Comparison of ENCODE assay signal across 21 cellular contexts in the genomic region with DNA sequence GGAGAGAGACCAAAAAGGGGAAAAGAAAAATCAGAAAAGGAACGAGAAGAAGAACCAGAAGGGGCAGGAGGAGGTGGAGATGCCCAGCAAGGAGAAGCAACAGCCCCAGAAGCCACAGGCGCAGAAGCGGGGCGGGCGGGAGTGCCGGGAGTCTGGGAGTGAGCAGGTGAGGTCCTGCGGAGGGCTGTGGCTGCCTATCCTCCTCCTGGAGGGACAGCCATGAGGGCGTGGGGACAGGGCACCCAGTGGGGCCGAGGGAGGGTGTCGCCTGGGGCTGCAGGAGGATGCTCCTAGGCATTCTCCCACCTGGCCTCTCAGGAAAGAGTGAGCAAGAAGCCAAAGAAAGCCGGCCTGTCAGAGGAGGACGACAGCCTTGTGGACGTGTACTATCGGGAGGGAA. TPM values are rescaled to one million over a fixed set of nuclear protein-coding genes. Genes with fewer than 3 reads are reported as not detected.
A peak's percentile ranks its signal among the peaks of the same experiment; 100 is the strongest.
DNase-seq lines count a peak whose midpoint lies in the region; ATAC-seq and TF ChIP-seq lines count a peak whose summit lies in the region.
"Had no signal": no experiment of that assay in that cellular context is flagged by ENCODE, and none has a peak within 500 bp of the region (broad histone marks: within the 10 kb centered on the region; RNA-seq: fewer than 3 reads in every experiment).

No MANE protein-coding gene starts in this region.

- CTCF ChIA-PET in activated CD4-positive, alpha-beta memory T cell treated with anti-CD3 and anti-CD28 coated beads, Interleukin-2, amount 10 ng/mL, durations not matched to agents 7 days and 5 days (lab: Charles Lee): no interaction called here
- CTCF ChIA-PET in activated CD4-positive, alpha-beta memory T cell treated with anti-CD3 and anti-CD28 coated beads for 36 hours (lab: Charles Lee): no interaction called here
- CTCF ChIA-PET in OCI-LY7 (lab: Charles Lee; ENCODE audit: unreplicated experiment): no interaction called here

- H3K9me2 ChIP-seq in OCI-LY7 (ENCODE audit: insufficient read depth, low read length): no peaks in the 10 kb centered on the region

- H3K36me3 ChIP-seq in ACC112 (ENCODE audit: insufficient read depth, low read length): peaks cover 24% of the 10 kb centered on the region; the same call in 1 of the 2 replicates
- peaks cover 96% of the 10 kb centered on the region for H3K36me3 ChIP-seq in OCI-LY7 (ENCODE audit: insufficient read depth, low read length)
- H3K36me3 ChIP-seq in gastrocnemius medialis: peaks cover 0 to 94% of the 10 kb centered on the region in 2 donors

- BruUV-seq in OCI-LY7 (replicated peaks; lab: Mats Ljungman, UMichigan): TSS peak; percentile 55

- peak overlapping the region; percentile 23 for H3K27ac Mint-ChIP-seq in activated CD4-positive, alpha-beta memory T cell treated with anti-CD3 and anti-CD28 coated beads, Interleukin-2, amount 10 ng/mL, durations not matched to agents 7 days and 5 days
- no peak overlapping the region for H3K27ac Mint-ChIP-seq in activated CD4-positive, alpha-beta memory T cell treated with anti-CD3 and anti-CD28 coated beads for 36 hours
- peak overlapping the region; percentile 33 for H3K27ac Mint-ChIP-seq in chondrocyte (ENCODE audit: unreplicated experiment)

- no peaks in the 10 kb centered on the region for H4K20me1 ChIP-seq in OCI-LY7 (ENCODE audit: insufficient read depth, low read length)

- POLR2A ChIA-PET in activated CD4-positive, alpha-beta memory T cell treated with anti-CD3 and anti-CD28 coated beads, Interleukin-2, amount 10 ng/mL, durations not matched to agents 7 days and 5 days (lab: Charles Lee): interaction anchor here (4.8 kb wide), 1 partner anchor 12 kb away, joined by 22 read pairs; a partner anchor contains a TSS
- POLR2A ChIA-PET in activated CD4-positive, alpha-beta memory T cell treated with anti-CD3 and anti-CD28 coated beads for 36 hours (lab: Charles Lee): interaction anchor here (1.3 kb wide), 1 partner anchor 11 kb away, joined by 5 read pairs; no protein-coding TSS in a partner anchor
- POLR2A ChIA-PET in OCI-LY7 (lab: Charles Lee): no interaction called here

- H3K4me2 ChIP-seq in OCI-LY7 (ENCODE audit: low read length): no peak overlapping the region

- H3K27ac ChIP-seq in ACC112 (ENCODE audit: low read depth, low read length) (peak overlapping the region; percentile 35; the same call in 1 of the 2 replicates), OCI-LY7 (ENCODE audit: low read depth, low read length, poor library complexity, severe bottlenecking) (no peak overlapping the region), gastrocnemius medialis (no peak overlapping the region)

- intact Hi-C loops in activated CD4-positive, alpha-beta memory T cell treated with anti-CD3 and anti-CD28 coated beads for 36 hours (cut with micrococcal nuclease): no loop called here
- intact Hi-C loops in OCI-LY7 (cut with micrococcal nuclease; ENCODE audit: unreplicated experiment) (no loop called here), gastrocnemius medialis (cut with DNase I; ENCODE audit: low total_unique reads) (no loop called here)

- H2AFZ ChIP-seq in ACC112 (ENCODE audit: low read length, unreplicated experiment): no peak overlapping the region
- H2AFZ ChIP-seq in OCI-LY7 (ENCODE audit: low read length): no peak overlapping the region
- H2AFZ ChIP-seq: GM23248 had no signal

- no peaks in the 10 kb centered on the region for H3K27me3 Mint-ChIP-seq in activated CD4-positive, alpha-beta memory T cell treated with anti-CD3 and anti-CD28 coated beads, Interleukin-2, amount 10 ng/mL, durations not matched to agents 7 days and 5 days
- H3K27me3 Mint-ChIP-seq in activated CD4-positive, alpha-beta memory T cell treated with anti-CD3 and anti-CD28 coated beads for 36 hours: no peaks in the 10 kb centered on the region
- no peaks in the 10 kb centered on the region for H3K27me3 Mint-ChIP-seq in chondrocyte (ENCODE audit: low read depth)

- ATAC-seq in gastrocnemius medialis: no peak
- ATAC-seq: Panc1 had no signal

- H3K4me3 Mint-ChIP-seq in activated CD4-positive, alpha-beta memory T cell treated with anti-CD3 and anti-CD28 coated beads, Interleukin-2, amount 10 ng/mL, durations not matched to agents 7 days and 5 days: no peak overlapping the region
- H3K4me3 Mint-ChIP-seq in activated CD4-positive, alpha-beta memory T cell treated with anti-CD3 and anti-CD28 coated beads for 36 hours: no peak overlapping the region
- no peak overlapping the region for H3K4me3 Mint-ChIP-seq in chondrocyte (ENCODE audit: unreplicated experiment)
- H3K4me3 Mint-ChIP-seq: CD14-positive monocyte had no signal

- H3K4me3 ChIP-seq in ACC112 (ENCODE audit: low read depth, low read length) (no peak overlapping the region), OCI-LY7 (ENCODE audit: low read depth, low read length, poor library complexity, severe bottlenecking) (no peak overlapping the region), gastrocnemius medialis (no peak overlapping the region)
- H3K4me3 ChIP-seq: GM23248 had no signal

- H3K27me3 ChIP-seq in ACC112 (ENCODE audit: insufficient read depth, low read length): no peaks in the 10 kb centered on the region
- no peaks in the 10 kb centered on the region for H3K27me3 ChIP-seq in gastrocnemius medialis

- TF ChIP-seq CTCF in OCI-LY7 (conservative IDR thresholded peaks at IDR 0.05; ENCODE audit: low read length) (no peak), chondrocyte (IDR thresholded peaks at IDR 0.05) (no peak), gastrocnemius medialis (IDR thresholded peaks at IDR 0.05 in 4 of 5, conservative IDR thresholded peaks at IDR 0.05 in 1 of 5) (no peak)

- DNase-seq in activated CD4-positive, alpha-beta memory T cell treated with anti-CD3 and anti-CD28 coated beads, Interleukin-2, amount 10 ng/mL, durations not matched to agents 7 days and 5 days: no peak
- DNase-seq in activated CD4-positive, alpha-beta memory T cell treated with anti-CD3 and anti-CD28 coated beads for 36 hours: no peak
- no peak for DNase-seq in OCI-LY7 (ENCODE audit: low spot score)
- DNase-seq in chondrocyte (ENCODE audit: low spot score): no peak
- no peak for DNase-seq in gastrocnemius medialis
- DNase-seq in activated CD4-positive, alpha-beta T cell treated with anti-CD3 and anti-CD28 coated beads, Interleukin-2, amount 50 U/mL, for 48 hours: no peak
- DNase-seq in activated CD8-positive, alpha-beta memory T cell treated with anti-CD3 and anti-CD28 coated beads, Interleukin-2, amount 50 U/mL, for 4 hours: no peak
- DNase-seq: DMS79 treated with DMSO at 0.1 percent for 48 hours, GDM1, KG1, NCI-H1092 treated with DMSO at 0.1 percent for 48 hours, NCI-H1694 treated with DMSO at 0.1 percent for 48 hours, NCI-H446, NCI-H748 treated with DMSO at 0.1 percent for 48 hours, SHP77 had no signal

- peaks cover 78% of the 10 kb centered on the region for H3K36me3 Mint-ChIP-seq in activated CD4-positive, alpha-beta memory T cell treated with anti-CD3 and anti-CD28 coated beads, Interleukin-2, amount 10 ng/mL, durations not matched to agents 7 days and 5 days (ENCODE audit: low read depth)
- H3K36me3 Mint-ChIP-seq in activated CD4-positive, alpha-beta memory T cell treated with anti-CD3 and anti-CD28 coated beads for 36 hours: peaks cover 57% of the 10 kb centered on the region
- H3K36me3 Mint-ChIP-seq in chondrocyte (ENCODE audit: low read depth): peaks cover 59% of the 10 kb centered on the region

- H3K9me3 Mint-ChIP-seq in activated CD4-positive, alpha-beta memory T cell treated with anti-CD3 and anti-CD28 coated beads, Interleukin-2, amount 10 ng/mL, durations not matched to agents 7 days and 5 days: no peaks in the 10 kb centered on the region
- H3K9me3 Mint-ChIP-seq in activated CD4-positive, alpha-beta memory T cell treated with anti-CD3 and anti-CD28 coated beads for 36 hours: no peaks in the 10 kb centered on the region
- H3K9me3 Mint-ChIP-seq in chondrocyte (ENCODE audit: low read depth): no peaks in the 10 kb centered on the region
- H3K9me3 Mint-ChIP-seq: CD14-positive monocyte had no signal

- H3K79me2 ChIP-seq in ACC112 (ENCODE audit: control insufficient read depth, insufficient read depth, low read length, unreplicated experiment): no peaks in the 10 kb centered on the region
- no peaks in the 10 kb centered on the region for H3K79me2 ChIP-seq in OCI-LY7 (ENCODE audit: insufficient read depth, low read depth, low read length)

- H3K9me3 ChIP-seq in OCI-LY7 (ENCODE audit: low read length): no peaks in the 10 kb centered on the region
- no peaks in the 10 kb centered on the region for H3K9me3 ChIP-seq in gastrocnemius medialis

- no peak for TF ChIP-seq POLR2A in gastrocnemius medialis (IDR thresholded peaks at IDR 0.05)

- peaks cover 15% of the 10 kb centered on the region for H3K4me1 Mint-ChIP-seq in activated CD4-positive, alpha-beta memory T cell treated with anti-CD3 and anti-CD28 coated beads, Interleukin-2, amount 10 ng/mL, durations not matched to agents 7 days and 5 days
- no peaks in the 10 kb centered on the region for H3K4me1 Mint-ChIP-seq in activated CD4-positive, alpha-beta memory T cell treated with anti-CD3 and anti-CD28 coated beads for 36 hours (ENCODE audit: low read depth)
- H3K4me1 Mint-ChIP-seq in chondrocyte (ENCODE audit: low read depth): peaks cover 23% of the 10 kb centered on the region

- in situ Hi-C loops in gastrocnemius medialis (cut with MboI; ENCODE audit: low sequenced_read_pairs in 4 of 4): no loop called here

- H3K4me1 ChIP-seq in ACC112 (ENCODE audit: control insufficient read depth, insufficient read depth, low read length, unreplicated experiment) (peaks cover 29% of the 10 kb centered on the region), OCI-LY7 (ENCODE audit: insufficient read depth, low read length, poor library complexity, severe bottlenecking) (peaks cover 3% of the 10 kb centered on the region), gastrocnemius medialis (peaks cover 19 to 20% of the 10 kb centered on the region in 2 donors)

RNA-seq across cellular contexts. Expression of a gene that starts 11.8 kb away (rescaled TPM):
- 100 to 1,000 TPM; 135 to 138 TPM for total RNA-seq in activated CD4-positive, alpha-beta memory T cell treated with anti-CD3 and anti-CD28 coated beads, Interleukin-2, amount 10 ng/mL, durations not matched to agents 7 days and 5 days
- 10 to 100 TPM; 21.6 to 22.5 TPM for total RNA-seq in activated CD4-positive, alpha-beta memory T cell treated with anti-CD3 and anti-CD28 coated beads for 36 hours
- total RNA-seq in OCI-LY7 (2014; rRNA removed; shearing (Covaris generic)): not detected in 2 replicates
- not detected in 2 replicates for total RNA-seq in OCI-LY7 (2022)
- total RNA-seq in chondrocyte: 1.3 to 10.9 TPM (median 9.9 TPM) in 3 replicates
- 10 to 100 TPM in 3 of 4 donors, 1 to 10 TPM in 1; 8.9 to 19.8 (median 16.9) TPM for total RNA-seq in gastrocnemius medialis

RNA-seq across cellular contexts. Expression of a gene that starts 18.3 kb away (rescaled TPM):
- under 1 TPM; 0.58 to 0.73 TPM for total RNA-seq in activated CD4-positive, alpha-beta memory T cell treated with anti-CD3 and anti-CD28 coated beads, Interleukin-2, amount 10 ng/mL, durations not matched to agents 7 days and 5 days
- not detected for total RNA-seq in activated CD4-positive, alpha-beta memory T cell treated with anti-CD3 and anti-CD28 coated beads for 36 hours
- not detected in 2 replicates for total RNA-seq in OCI-LY7 (2014; rRNA removed; shearing (Covaris generic))
- 0.13 and 0.18 TPM in 2 replicates for total RNA-seq in OCI-LY7 (2022)
- not detected in 3 replicates for total RNA-seq in chondrocyte
- not detected for total RNA-seq in gastrocnemius medialis
- total RNA-seq: A172, GM23248, M059J had no signal

RNA-seq across cellular contexts. Expression of a gene that starts 38.6 kb away (rescaled TPM):
- total RNA-seq in activated CD4-positive, alpha-beta memory T cell treated with anti-CD3 and anti-CD28 coated beads, Interleukin-2, amount 10 ng/mL, durations not matched to agents 7 days and 5 days: under 1 TPM; 0.48 to 0.53 TPM
- total RNA-seq in activated CD4-positive, alpha-beta memory T cell treated with anti-CD3 and anti-CD28 coated beads for 36 hours: not detected
- 0.26 TPM in 1 of 2 replicates, not detected in the other for total RNA-seq in OCI-LY7 (2014; rRNA removed; shearing (Covaris generic))
- total RNA-seq in OCI-LY7 (2022) (not detected in 2 replicates), chondrocyte (not detected in 3 replicates), gastrocnemius medialis (not detected)
- total RNA-seq: GM23248 had no signal

RNA-seq across cellular contexts. Expression of a gene that starts 44.0 kb away (rescaled TPM):
- total RNA-seq in activated CD4-positive, alpha-beta memory T cell treated with anti-CD3 and anti-CD28 coated beads, Interleukin-2, amount 10 ng/mL, durations not matched to agents 7 days and 5 days: 10 to 100 TPM; 38.9 to 39.6 TPM
- 10 to 100 TPM; 56.4 to 56.7 TPM for total RNA-seq in activated CD4-positive, alpha-beta memory T cell treated with anti-CD3 and anti-CD28 coated beads for 36 hours
- total RNA-seq in OCI-LY7 (2014; rRNA removed; shearing (Covaris generic)): 54.5 and 62.9 TPM in 2 replicates
- total RNA-seq in OCI-LY7 (2022): 64.4 and 68.4 TPM in 2 replicates
- total RNA-seq in chondrocyte: 24.7 to 33.0 TPM (median 27.9 TPM) in 3 replicates
- 10 to 100 TPM; 16.7 to 22.7 (median 19.5) TPM for total RNA-seq in gastrocnemius medialis

RNA-seq across cellular contexts. Expression of a gene that starts 44.1 kb away (rescaled TPM):
- 100 to 1,000 TPM; 299 to 315 TPM for total RNA-seq in activated CD4-positive, alpha-beta memory T cell treated with anti-CD3 and anti-CD28 coated beads, Interleukin-2, amount 10 ng/mL, durations not matched to agents 7 days and 5 days
- total RNA-seq in activated CD4-positive, alpha-beta memory T cell treated with anti-CD3 and anti-CD28 coated beads for 36 hours: 100 to 1,000 TPM; 436 to 438 TPM
- 74.7 and 117 TPM in 2 replicates for total RNA-seq in OCI-LY7 (2014; rRNA removed; shearing (Covaris generic))
- 276 and 307 TPM in 2 replicates for total RNA-seq in OCI-LY7 (2022)
- 297 to 326 TPM (median 299 TPM) in 3 replicates for total RNA-seq in chondrocyte
- 100 to 1,000 TPM; 436 to 724 (median 552) TPM for total RNA-seq in gastrocnemius medialis
